11 cellular contexts compared by ENCODE assay signal in the genomic region with DNA sequence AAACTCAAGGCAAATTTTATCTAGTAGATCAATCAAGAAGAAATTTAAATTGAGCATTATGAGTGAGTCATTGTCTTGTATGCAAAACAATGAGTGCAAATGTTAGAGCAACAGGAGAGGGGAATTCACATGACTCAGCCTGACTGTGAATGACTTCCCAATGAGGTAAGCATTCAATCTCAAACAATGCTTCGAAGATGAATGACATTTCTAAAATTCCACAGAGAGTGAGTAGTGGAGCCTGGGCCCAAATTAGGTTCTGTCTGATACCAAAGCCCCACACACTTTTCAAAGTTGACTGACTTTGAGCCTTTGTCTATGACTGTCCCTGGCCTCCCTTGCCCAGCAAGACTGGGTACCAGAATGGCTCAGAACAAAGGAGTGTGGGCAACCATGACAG.
A peak's percentile ranks its signal among the peaks of the same experiment; 100 is the strongest.
DNase-seq lines count a peak whose midpoint lies in the region; ATAC-seq and TF ChIP-seq lines count a peak whose summit lies in the region.
"Had no signal": no experiment of that assay in that cellular context is flagged by ENCODE, and none has a peak within 500 bp of the region (broad histone marks: within the 10 kb centered on the region; RNA-seq: fewer than 3 reads in every experiment).

No MANE protein-coding gene starts in this region.

- H3K27ac Mint-ChIP-seq in activated naive CD8-positive, alpha-beta T cell treated with anti-CD3 and anti-CD28 coated beads, Interleukin-2, amount 50 U/mL, for 24 hours = no peak overlapping the region
- H3K27ac Mint-ChIP-seq in activated naive CD8-positive, alpha-beta T cell treated with anti-CD3 and anti-CD28 coated beads for 36 hours = no peak overlapping the region
- H3K27ac Mint-ChIP-seq: CD14-positive monocyte; effector memory CD8-positive, alpha-beta T cell had no signal

- no peaks in the 10 kb centered on the region for H3K79me2 ChIP-seq in SK-N-SH (ENCODE audit: insufficient read depth)

- H3F3A ChIP-seq in SK-N-SH (replicated peaks; ENCODE audit: insufficient read depth) = peaks cover 11% of the 10 kb centered on the region

- TF ChIP-seq EP300 in SK-N-SH (IDR thresholded peaks at IDR 0.05; ENCODE audit: borderline replicate concordance in 1 of 2, low read depth in 1 of 2, low read length in 1 of 2) = peak in 1 of 2 experiments; percentile 32; a peak in 1 of 4 replicates

- peaks cover 9% of the 10 kb centered on the region for H3K4me1 Mint-ChIP-seq in activated naive CD8-positive, alpha-beta T cell treated with anti-CD3 and anti-CD28 coated beads, Interleukin-2, amount 50 U/mL, for 24 hours
- peaks cover 3% of the 10 kb centered on the region for H3K4me1 Mint-ChIP-seq in activated naive CD8-positive, alpha-beta T cell treated with anti-CD3 and anti-CD28 coated beads for 36 hours
- H3K4me1 Mint-ChIP-seq: CD14-positive monocyte had no signal

- H4K20me1 ChIP-seq in SK-N-SH (ENCODE audit: insufficient read depth) = no peaks in the 10 kb centered on the region

- H3K9me2 ChIP-seq in SK-N-SH = no peaks in the 10 kb centered on the region

- no peaks in the 10 kb centered on the region for H3K9me3 ChIP-seq in SK-N-SH
- H3K9me3 ChIP-seq in BE2C = no peaks in the 10 kb centered on the region

- peak; percentile 77 for ATAC-seq in activated naive CD8-positive, alpha-beta T cell treated with anti-CD3 and anti-CD28 coated beads, Interleukin-2, amount 50 U/mL, for 24 hours
- peak; percentile 57 for ATAC-seq in stimulated activated naive CD8-positive, alpha-beta T cell treated with anti-CD3 and anti-CD28 coated beads, Interleukin-15, Interleukin-2, amounts not matched to agents 100 U/mL and 50 U/mL, for 24 hours
- no peak for ATAC-seq in HG03439 (IDR thresholded peaks at IDR 0.05; ENCODE audit: unreplicated experiment)
- ATAC-seq: effector memory CD8-positive, alpha-beta T cell had no signal

- CTCF ChIA-PET in SK-N-SH (lab: Yijun Ruan, JAX) = no interaction called here

- H3K27me3 Mint-ChIP-seq in activated naive CD8-positive, alpha-beta T cell treated with anti-CD3 and anti-CD28 coated beads, Interleukin-2, amount 50 U/mL, for 24 hours = peaks cover 8% of the 10 kb centered on the region
- peaks cover 16% of the 10 kb centered on the region for H3K27me3 Mint-ChIP-seq in activated naive CD8-positive, alpha-beta T cell treated with anti-CD3 and anti-CD28 coated beads for 36 hours

- no peaks in the 10 kb centered on the region for H3K36me3 ChIP-seq in SK-N-SH (replicated peaks in 1 of 2; ENCODE audit: control insufficient read depth in 1 of 2, insufficient read depth in 2 of 2, low read length in 1 of 2)
- H3K36me3 ChIP-seq in BE2C = no peaks in the 10 kb centered on the region

- POLR2A ChIA-PET in SK-N-SH (lab: Yijun Ruan, JAX) = no interaction called here

- H3K9me3 Mint-ChIP-seq in activated naive CD8-positive, alpha-beta T cell treated with anti-CD3 and anti-CD28 coated beads, Interleukin-2, amount 50 U/mL, for 24 hours = peaks cover 20% of the 10 kb centered on the region
- peaks cover 6% of the 10 kb centered on the region for H3K9me3 Mint-ChIP-seq in activated naive CD8-positive, alpha-beta T cell treated with anti-CD3 and anti-CD28 coated beads for 36 hours

- H3K4me2 ChIP-seq in SK-N-SH = no peak overlapping the region; the same call in 1 of the 2 replicates

- peak overlapping the region in 1 of 2 experiments; percentile 78; a peak in 2 of 4 replicates for H3K27ac ChIP-seq in SK-N-SH (ENCODE audit: low read depth in 2 of 2, low read length in 1 of 2)

- no peak for TF ChIP-seq CTCF in SK-N-SH (IDR thresholded peaks at IDR 0.05)
- TF ChIP-seq CTCF in fibroblast of villous mesenchyme (IDR thresholded peaks at IDR 0.05; ENCODE audit: insufficient read depth, low read depth, low read length) = no peak
- TF ChIP-seq CTCF in BE2C (IDR thresholded peaks at IDR 0.05; ENCODE audit: low read depth, low read length) = no peak

- 7% methylated on average over 1 of the region's 1 CpG for whole genome bisulfite sequencing in SK-N-SH (ENCODE audit: low lambda C conversion rate)

- H3K4me3 Mint-ChIP-seq in activated naive CD8-positive, alpha-beta T cell treated with anti-CD3 and anti-CD28 coated beads, Interleukin-2, amount 50 U/mL, for 24 hours = no peak overlapping the region
- no peak overlapping the region for H3K4me3 Mint-ChIP-seq in activated naive CD8-positive, alpha-beta T cell treated with anti-CD3 and anti-CD28 coated beads for 36 hours
- H3K4me3 Mint-ChIP-seq: CD14-positive monocyte; effector memory CD8-positive, alpha-beta T cell; neural crest cell had no signal

- no peak for TF ChIP-seq RAD21 in SK-N-SH (IDR thresholded peaks at IDR 0.05; ENCODE audit: low read length)

- no peaks in the 10 kb centered on the region for H3K36me3 Mint-ChIP-seq in activated naive CD8-positive, alpha-beta T cell treated with anti-CD3 and anti-CD28 coated beads, Interleukin-2, amount 50 U/mL, for 24 hours (ENCODE audit: low read depth)
- H3K36me3 Mint-ChIP-seq in activated naive CD8-positive, alpha-beta T cell treated with anti-CD3 and anti-CD28 coated beads for 36 hours = no peaks in the 10 kb centered on the region
- H3K36me3 Mint-ChIP-seq: CD14-positive monocyte had no signal

- no peak overlapping the region for H3K4me3 ChIP-seq in SK-N-SH (ENCODE audit: low read depth in 2 of 2, low read length in 1 of 2)
- H3K4me3 ChIP-seq in fibroblast of villous mesenchyme (ENCODE audit: low read depth, low read length) = no peak overlapping the region
- no peak overlapping the region for H3K4me3 ChIP-seq in BE2C (ENCODE audit: low read depth, low read length)

- DNase-seq in activated naive CD8-positive, alpha-beta T cell treated with anti-CD3 and anti-CD28 coated beads, Interleukin-2, amount 50 U/mL, for 24 hours = no peak
- DNase-seq in activated naive CD8-positive, alpha-beta T cell treated with anti-CD3 and anti-CD28 coated beads for 36 hours = no peak
- DNase-seq in SK-N-SH (no peak), fibroblast of villous mesenchyme (ENCODE audit: low read depth) (peak; percentile 46), BE2C (no peak), NCI-H82 treated with DMSO at 0.1 percent for 48 hours (lab: John Stamatoyannopoulos, UW; ENCODE audit: unreplicated experiment) (no peak)
- no peak for DNase-seq in stimulated activated naive CD8-positive, alpha-beta T cell treated with anti-CD3 and anti-CD28 coated beads, Interleukin-15, Interleukin-2, amounts not matched to agents 100 U/mL and 50 U/mL, for 24 hours
- DNase-seq: effector memory CD8-positive, alpha-beta T cell had no signal

- H3K9ac ChIP-seq in SK-N-SH = no peak overlapping the region; the same call in 1 of the 2 replicates

- no peak overlapping the region for H2AFZ ChIP-seq in SK-N-SH (ENCODE audit: low read depth)

- H3K27me3 ChIP-seq in SK-N-SH (ENCODE audit: insufficient read depth) = no peaks in the 10 kb centered on the region
- H3K27me3 ChIP-seq in BE2C = no peaks in the 10 kb centered on the region

- H3K4me1 ChIP-seq in SK-N-SH (ENCODE audit: control insufficient read depth in 1 of 2, insufficient read depth in 2 of 2, low read depth in 1 of 2, low read length in 1 of 2) (peaks cover 0 to 17% of the 10 kb centered on the region in 2 experiments; a peak in 1 of 4 replicates), BE2C (no peaks in the 10 kb centered on the region)

TF ChIP-seq in SK-N-SH, 30 proteins besides CTCF, POLR2A, EP300 and RAD21 (continues in another document):
- no peak for TF ChIP-seq EZH2phosphoT487 (IDR thresholded peaks at IDR 0.05; ENCODE audit: borderline replicate concordance, low read depth)
- TF ChIP-seq, protein P1, sequence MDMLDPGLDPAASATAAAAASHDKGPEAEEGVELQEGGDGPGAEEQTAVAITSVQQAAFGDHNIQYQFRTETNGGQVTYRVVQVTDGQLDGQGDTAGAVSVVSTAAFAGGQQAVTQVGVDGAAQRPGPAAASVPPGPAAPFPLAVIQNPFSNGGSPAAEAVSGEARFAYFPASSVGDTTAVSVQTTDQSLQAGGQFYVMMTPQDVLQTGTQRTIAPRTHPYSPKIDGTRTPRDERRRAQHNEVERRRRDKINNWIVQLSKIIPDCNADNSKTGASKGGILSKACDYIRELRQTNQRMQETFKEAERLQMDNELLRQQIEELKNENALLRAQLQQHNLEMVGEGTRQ (IDR thresholded peaks at IDR 0.05; ENCODE audit: borderline replicate concordance, low read depth, low read length) = no peak
- no peak for TF ChIP-seq RFX5 (IDR thresholded peaks at IDR 0.05; ENCODE audit: low read length)
- peak; percentile 55 for TF ChIP-seq TEAD4 (IDR thresholded peaks at IDR 0.05; ENCODE audit: borderline replicate concordance, insufficient read depth)
- TF ChIP-seq CHD2 (IDR thresholded peaks at IDR 0.05; ENCODE audit: low read length, partially characterized antibody) = no peak
- TF ChIP-seq POLR2AphosphoS5 (IDR thresholded peaks at IDR 0.05; ENCODE audit: low read depth, low read length) = no peak
- no peak for TF ChIP-seq SMC3 (IDR thresholded peaks at IDR 0.05; ENCODE audit: low read depth, low read length)
- no peak for TF ChIP-seq RCOR1 (IDR thresholded peaks at IDR 0.05; ENCODE audit: low read length)
- no peak for TF ChIP-seq ELF1 (IDR thresholded peaks at IDR 0.05)
- TF ChIP-seq MEF2A (IDR thresholded peaks at IDR 0.05; ENCODE audit: borderline replicate concordance, low read depth) = no peak
- TF ChIP-seq GATA2 (CRISPR knock-in tag; IDR thresholded peaks at IDR 0.05) = no peak
- TF ChIP-seq, protein P2, sequence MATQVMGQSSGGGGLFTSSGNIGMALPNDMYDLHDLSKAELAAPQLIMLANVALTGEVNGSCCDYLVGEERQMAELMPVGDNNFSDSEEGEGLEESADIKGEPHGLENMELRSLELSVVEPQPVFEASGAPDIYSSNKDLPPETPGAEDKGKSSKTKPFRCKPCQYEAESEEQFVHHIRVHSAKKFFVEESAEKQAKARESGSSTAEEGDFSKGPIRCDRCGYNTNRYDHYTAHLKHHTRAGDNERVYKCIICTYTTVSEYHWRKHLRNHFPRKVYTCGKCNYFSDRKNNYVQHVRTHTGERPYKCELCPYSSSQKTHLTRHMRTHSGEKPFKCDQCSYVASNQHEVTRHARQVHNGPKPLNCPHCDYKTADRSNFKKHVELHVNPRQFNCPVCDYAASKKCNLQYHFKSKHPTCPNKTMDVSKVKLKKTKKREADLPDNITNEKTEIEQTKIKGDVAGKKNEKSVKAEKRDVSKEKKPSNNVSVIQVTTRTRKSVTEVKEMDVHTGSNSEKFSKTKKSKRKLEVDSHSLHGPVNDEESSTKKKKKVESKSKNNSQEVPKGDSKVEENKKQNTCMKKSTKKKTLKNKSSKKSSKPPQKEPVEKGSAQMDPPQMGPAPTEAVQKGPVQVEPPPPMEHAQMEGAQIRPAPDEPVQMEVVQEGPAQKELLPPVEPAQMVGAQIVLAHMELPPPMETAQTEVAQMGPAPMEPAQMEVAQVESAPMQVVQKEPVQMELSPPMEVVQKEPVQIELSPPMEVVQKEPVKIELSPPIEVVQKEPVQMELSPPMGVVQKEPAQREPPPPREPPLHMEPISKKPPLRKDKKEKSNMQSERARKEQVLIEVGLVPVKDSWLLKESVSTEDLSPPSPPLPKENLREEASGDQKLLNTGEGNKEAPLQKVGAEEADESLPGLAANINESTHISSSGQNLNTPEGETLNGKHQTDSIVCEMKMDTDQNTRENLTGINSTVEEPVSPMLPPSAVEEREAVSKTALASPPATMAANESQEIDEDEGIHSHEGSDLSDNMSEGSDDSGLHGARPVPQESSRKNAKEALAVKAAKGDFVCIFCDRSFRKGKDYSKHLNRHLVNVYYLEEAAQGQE (IDR thresholded peaks at IDR 0.05; ENCODE audit: low read depth, low read length) = no peak
